Comparison of ENCODE assay signal across 8 cellular contexts in the genomic region with DNA sequence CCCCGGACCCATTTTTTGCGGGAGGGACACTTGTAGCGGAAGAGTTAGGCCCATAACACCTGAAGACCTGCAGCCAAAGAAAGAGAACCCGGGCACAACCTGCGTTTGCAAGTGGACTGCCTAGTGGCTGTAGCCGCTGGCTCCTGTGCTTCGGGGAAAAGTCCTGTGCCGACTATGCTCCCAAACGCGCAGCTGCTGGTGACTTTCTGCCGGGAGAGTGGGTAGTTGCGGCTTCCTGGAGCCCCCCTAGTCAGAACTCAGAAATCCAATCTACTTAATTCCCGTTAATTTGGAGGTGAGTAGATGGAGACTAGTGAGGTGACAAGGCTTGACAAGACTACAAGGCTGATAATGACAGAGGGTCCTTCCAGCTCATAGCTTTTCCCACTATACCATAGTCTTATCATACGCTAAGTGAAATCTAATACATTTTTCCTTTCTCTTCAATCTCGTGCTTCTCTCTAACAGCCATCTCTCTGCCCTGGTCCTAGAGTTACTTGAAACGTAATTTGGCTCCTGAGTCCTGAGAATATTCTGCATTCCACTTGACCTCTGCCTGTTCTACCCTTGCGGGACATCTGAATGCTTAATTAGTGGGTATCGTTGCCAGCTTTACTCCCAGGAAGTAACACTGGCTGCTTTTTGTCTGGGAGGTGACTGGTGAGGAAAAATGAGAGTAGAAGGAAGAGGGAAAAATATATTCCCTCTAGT. TPM values are rescaled to one million over a fixed set of nuclear protein-coding genes. Genes with fewer than 3 reads are reported as not detected.
DNase-seq lines count a peak whose midpoint lies in the region; ATAC-seq and TF ChIP-seq lines count a peak whose summit lies in the region.

No MANE protein-coding gene starts in this region.

- H3K4me1 Mint-ChIP-seq in Calu3 (ENCODE audit: low read depth, unreplicated experiment) (peaks cover 18% of the 10 kb centered on the region), H9 (peaks cover 39 to 54% of the 10 kb centered on the region in 2 experiments)

- H3K36me3 Mint-ChIP-seq in Calu3 (ENCODE audit: insufficient read depth, unreplicated experiment) (peaks cover 41% of the 10 kb centered on the region), H9 (ENCODE audit: insufficient read depth in 1 of 3, low read depth in 3 of 3) (peaks cover 11 to 20% (median 19%) of the 10 kb centered on the region in 3 experiments)

- H2BK12ac ChIP-seq in H9 (ENCODE audit: insufficient read length, low read depth, low read length), result peak overlapping the region; percentile 3

- peaks cover 16% of the 10 kb centered on the region for H3K36me3 ChIP-seq in adipocyte (ENCODE audit: control insufficient read depth, insufficient read depth, low read length, severe bottlenecking)

- H3K9me3 Mint-ChIP-seq in Calu3 (ENCODE audit: low read depth, unreplicated experiment), result no peaks in the 10 kb centered on the region
- no peaks in the 10 kb centered on the region; a peak in 1 of 5 replicates for H3K9me3 Mint-ChIP-seq in H9

- CTCF ChIA-PET in Calu3 (lab: Charles Lee), result interaction anchor here (0.6 to 1.7 kb wide), 6 partner anchors 10 to 234 kb away, joined by 3 to 5 read pairs (median 3); no protein-coding TSS in a partner anchor

- no peak overlapping the region for H2BK120ac ChIP-seq in H9 (ENCODE audit: low read depth, low read length, poor library complexity, severe bottlenecking)

- H3K18ac ChIP-seq in H9 (ENCODE audit: insufficient read length, low read depth, low read length), result peak overlapping the region; percentile 88

- H4K20me1 ChIP-seq in H9 (ENCODE audit: control insufficient read depth, insufficient read depth, insufficient read length), result no peaks in the 10 kb centered on the region

- DNase-seq in Calu3, result peak; percentile 27
- DNase-seq in H9, result no peak
- peak; percentile 53 for DNase-seq in NCI-H345 (lab: John Stamatoyannopoulos, UW)
- peak; percentile 65 for DNase-seq in adipocyte (ENCODE audit: low read depth)
- DNase-seq in left ventricle myocardium superior, result peak; percentile 49
- DNase-seq in renal cortical epithelial cell (ENCODE audit: low read depth), result peak; percentile 41
- DNase-seq in NCI-H1436 (lab: John Stamatoyannopoulos, UW), result no peak

- no peak overlapping the region for H4K8ac ChIP-seq in H9 (replicated peaks; ENCODE audit: insufficient read length, low read depth, low read length)

- peak overlapping the region; percentile 9; the same call in 1 of the 2 replicates for H3K4ac ChIP-seq in H9 (ENCODE audit: low read depth, low read length)

- H3K27me3 ChIP-seq in H9 (ENCODE audit: insufficient read depth, low read length) (no peaks in the 10 kb centered on the region), adipocyte (replicated peaks; ENCODE audit: control insufficient read depth, insufficient read depth, low read length) (no peaks in the 10 kb centered on the region)

- peak overlapping the region; percentile 91 for H3K4me3 ChIP-seq in adipocyte (ENCODE audit: low read length)

- H3K9me3 ChIP-seq in H9 (ENCODE audit: control insufficient read depth, low read depth, low read length) (no peaks in the 10 kb centered on the region), adipocyte (ENCODE audit: control insufficient read depth, low read length) (no peaks in the 10 kb centered on the region)

- H3K79me1 ChIP-seq in H9 (ENCODE audit: insufficient read depth, low read depth, low read length, poor library complexity, severe bottlenecking), result no peaks in the 10 kb centered on the region

- intact Hi-C loops in Calu3 (cut with micrococcal nuclease; ENCODE audit: unreplicated experiment) (no loop called here), left ventricle myocardium superior (cut with micrococcal nuclease) (no loop called here)

- H4K5ac ChIP-seq in H9 (ENCODE audit: insufficient read length, low read depth, low read length), result peak overlapping the region; percentile 89

- H3T11ph ChIP-seq in H9 (ENCODE audit: low read length), result no peak overlapping the region

- peaks cover 15% of the 10 kb centered on the region for H3K23me2 ChIP-seq in H9 (ENCODE audit: insufficient read length, low read depth, low read length, poor library complexity, severe bottlenecking)

- H3K4me2 ChIP-seq in H9 (ENCODE audit: insufficient read depth, insufficient read length, low read length), result peak overlapping the region; percentile 97

- H3K4me3 Mint-ChIP-seq in Calu3 (ENCODE audit: low read depth, unreplicated experiment) (peak overlapping the region; percentile 85), H9 (peak overlapping the region; percentile 96 to 99)

- ATAC-seq in left ventricle myocardium superior (peak; percentile 34), HG02623 (IDR thresholded peaks at IDR 0.05; ENCODE audit: unreplicated experiment) (no peak)

- no peak overlapping the region for H2BK20ac ChIP-seq in H9 (ENCODE audit: low read depth, low read length, poor library complexity, severe bottlenecking)

- H2AK5ac ChIP-seq in H9 (ENCODE audit: insufficient read length, low read length), result peak overlapping the region; percentile 47

- no peak overlapping the region for H2BK5ac ChIP-seq in H9 (ENCODE audit: insufficient read length, low read length)

- H3K27me3 Mint-ChIP-seq in Calu3 (ENCODE audit: unreplicated experiment), result no peaks in the 10 kb centered on the region
- H3K27me3 Mint-ChIP-seq in H9 (ENCODE audit: low read depth), result no peaks in the 10 kb centered on the region

- peak overlapping the region; percentile 82 for H3K27ac ChIP-seq in H9 (ENCODE audit: insufficient read length, low read depth, low read length)

- TSS peak; percentile 73 for BruUV-seq in Calu3 (replicated peaks; lab: Mats Ljungman, UMichigan)

- H3K56ac ChIP-seq in H9 (ENCODE audit: insufficient read length, low read depth, low read length), result peak overlapping the region; percentile 23

- H3K4me1 ChIP-seq in H9 (ENCODE audit: insufficient read depth, low read length) (peaks cover 13% of the 10 kb centered on the region; the same call in 1 of the 2 replicates), adipocyte (ENCODE audit: control insufficient read depth, insufficient read depth, low read length) (peaks cover 41% of the 10 kb centered on the region)

- TF ChIP-seq CTCF in Calu3 (IDR thresholded peaks at IDR 0.05; ENCODE audit: unreplicated experiment) (no peak), H9 (conservative IDR thresholded peaks at IDR 0.05) (no peak)

- peak overlapping the region; percentile 91 for H3K9ac ChIP-seq in H9 (ENCODE audit: extremely low read depth, insufficient read length, low read length)
- peak overlapping the region; percentile 87 for H3K9ac ChIP-seq in adipocyte (ENCODE audit: low read length)

- no CpG with 5 or more reads among the region's 18 CpGs for WGBS in H9 (ENCODE audit: extremely low coverage, insufficient read length, low lambda C conversion rate)

- no peak overlapping the region for H2BK15ac ChIP-seq in H9 (ENCODE audit: low read depth, low read length)

- H2AFZ ChIP-seq in H9 (ENCODE audit: low read length), result no peak overlapping the region

- H3K23ac ChIP-seq in H9 (ENCODE audit: insufficient read length, low read depth, low read length), result no peak overlapping the region

- H4K91ac ChIP-seq in H9 (ENCODE audit: insufficient read length, low read depth, low read length), result peak overlapping the region; percentile 45

- H3K79me2 ChIP-seq in H9 (ENCODE audit: insufficient read depth, low read length), result peaks cover 28% of the 10 kb centered on the region

- H3K14ac ChIP-seq in H9 (ENCODE audit: insufficient read depth, low read length), result peak overlapping the region; percentile 86

- H3K27ac Mint-ChIP-seq in Calu3 (ENCODE audit: unreplicated experiment) (peak overlapping the region; percentile 77), H9 (peak overlapping the region; percentile 98 to 100 (median 99))

RNA-seq across cellular contexts. Expression of gene MTHFD1, which starts 0.5 kb away (rescaled TPM):
- total RNA-seq in Calu3 (2022) (155 and 164 TPM in 2 replicates), H9 (2021) (203 and 209 TPM in 2 replicates), left ventricle myocardium superior (60.6 TPM), renal cortical epithelial cell (79.0 and 84.5 TPM in 2 replicates)

Comparison
In these comparisons a context has a peak if more than half of its experiments do, and no peak if none do; other contexts are left out.
1. DNase-seq: peak in Calu3 (single experiment), NCI-H345 (single experiment), adipocyte (single experiment), left ventricle myocardium superior (single experiment) and renal cortical epithelial cell (single experiment); none in H9 (single experiment) and NCI-H1436 (single experiment).